In the genomic region with DNA sequence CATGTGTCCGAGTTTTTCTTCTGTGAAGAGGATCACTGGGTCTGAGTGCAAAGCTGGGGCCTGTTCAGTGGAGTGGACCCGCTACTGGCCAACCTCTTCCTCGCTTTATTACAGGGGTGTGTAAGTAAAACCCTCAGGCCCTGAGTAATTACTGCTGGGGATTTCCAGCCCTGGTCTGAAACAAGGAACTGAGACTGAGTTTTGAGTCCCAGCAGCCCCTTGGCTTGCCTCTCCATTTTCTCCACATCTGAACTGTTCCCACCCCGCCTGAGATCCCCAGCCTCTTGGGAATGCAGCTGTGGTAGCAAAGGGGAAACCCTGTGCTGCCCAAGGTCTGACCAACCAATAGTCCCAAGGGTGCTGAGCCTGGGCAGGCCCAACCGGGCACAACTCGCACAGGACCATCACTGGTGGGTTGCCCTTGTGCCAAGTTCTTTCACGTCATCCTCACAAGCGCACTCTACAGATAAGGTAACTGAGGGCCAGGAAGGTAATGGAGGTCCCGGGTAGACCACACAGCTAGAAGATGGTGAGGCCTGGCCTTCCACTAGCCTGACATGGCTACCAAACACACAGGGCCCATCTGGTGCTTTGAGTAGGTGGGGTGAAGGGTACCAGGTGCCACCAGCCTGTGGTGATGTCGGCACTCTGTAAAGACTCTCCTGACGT, we compare ENCODE assay signal across 8 cellular contexts. TPM values are rescaled to one million over a fixed set of nuclear protein-coding genes. Genes with fewer than 3 reads are reported as not detected.
DNase-seq lines count a peak whose midpoint lies in the region; ATAC-seq, FAIRE-seq and TF ChIP-seq lines count a peak whose summit lies in the region.

No MANE protein-coding gene starts in this region.

- no peaks in the 10 kb centered on the region for H3K27me3 Mint-ChIP-seq in endodermal cell (ENCODE audit: insufficient read depth)

- in situ Hi-C loops in GM13976 (cut with MboI; ENCODE audit: low sequenced_read_pairs, unreplicated experiment): no loop called here

- H2AFZ ChIP-seq in OCI-LY7 (ENCODE audit: low read length): no peak overlapping the region

- H3K27me3 ChIP-seq in endodermal cell (ENCODE audit: control insufficient read depth, insufficient read depth, low read length, poor library complexity, severe bottlenecking) (no peaks in the 10 kb centered on the region), stomach (no peaks in the 10 kb centered on the region)

- ATAC-seq in GM21825 (IDR thresholded peaks at IDR 0.05; ENCODE audit: unreplicated experiment): peak; percentile 22

- no peaks in the 10 kb centered on the region for H3K9me3 ChIP-seq in OCI-LY7 (ENCODE audit: low read length)
- H3K9me3 ChIP-seq in endodermal cell (ENCODE audit: control insufficient read depth, low read length): no peaks in the 10 kb centered on the region
- no peaks in the 10 kb centered on the region for H3K9me3 ChIP-seq in stomach

- 0 out of 2 replicates have a peak, but pooled peaks cover 5% of the 10 kb centered on the region for H4K20me1 ChIP-seq in OCI-LY7 (ENCODE audit: insufficient read depth, low read length)

- no peaks in the 10 kb centered on the region for H3K36me3 Mint-ChIP-seq in endodermal cell (ENCODE audit: low read depth)

- H3K4me2 ChIP-seq in OCI-LY7 (ENCODE audit: low read length): peak overlapping the region; percentile 97

- H3K4me3 Mint-ChIP-seq in endodermal cell: no peak overlapping the region

- peaks cover 50% of the 10 kb centered on the region for H3K4me1 Mint-ChIP-seq in endodermal cell

- H3K4me3 ChIP-seq in OCI-LY7 (ENCODE audit: low read depth, low read length, poor library complexity, severe bottlenecking): peak overlapping the region; percentile 73
- H3K4me3 ChIP-seq in endodermal cell (ENCODE audit: low read length): no peak overlapping the region
- no peak overlapping the region for H3K4me3 ChIP-seq in stomach

- CTCF ChIA-PET in OCI-LY7 (lab: Charles Lee; ENCODE audit: unreplicated experiment): interaction anchor here (0.5 to 0.6 kb wide), 2 partner anchors 11 to 43 kb away, joined by 3 to 4 read pairs; no protein-coding TSS in a partner anchor

- H3K9ac ChIP-seq in endodermal cell (ENCODE audit: extremely low read depth, low read length, poor library complexity, severe bottlenecking): no peak overlapping the region

- H3K27ac ChIP-seq in OCI-LY7 (ENCODE audit: low read depth, low read length, poor library complexity, severe bottlenecking) (peak overlapping the region; percentile 97), endodermal cell (ENCODE audit: low read depth, low read length) (no peak overlapping the region), stomach (peak overlapping the region; percentile 31 to 77 (median 69))

- WGBS in endodermal cell (ENCODE audit: insufficient coverage in 1 of 2, insufficient read length in 1 of 2), 2 experiments: 96 to 97% methylated on average over 11 of the region's 11 CpGs
- 69 to 89% (median 80%) methylated on average over 5 to 11 of the region's 11 CpGs for WGBS in stomach, 5 donors

- peak overlapping the region; percentile 87 for H3K27ac Mint-ChIP-seq in endodermal cell

- FAIRE-seq in RCC 7860 (lab: Jason Lieb, UNC): no peak

- intact Hi-C loops in OCI-LY7 (cut with micrococcal nuclease; ENCODE audit: unreplicated experiment) (loop anchor here (2.0 to 5.0 kb wide), 4 partner anchors 44 to 509 kb away; a partner anchor contains a TSS), stomach (cut with DNase I; ENCODE audit: low total_unique reads) (no loop called here)

- no peak for TF ChIP-seq POLR2A in stomach (IDR thresholded peaks at IDR 0.05)

- peaks cover 97% of the 10 kb centered on the region for H3K4me1 ChIP-seq in OCI-LY7 (ENCODE audit: insufficient read depth, low read length, poor library complexity, severe bottlenecking)
- H3K4me1 ChIP-seq in endodermal cell (ENCODE audit: control insufficient read depth, insufficient read depth, low read length): peaks cover 27% of the 10 kb centered on the region
- H3K4me1 ChIP-seq in stomach: peaks cover 74 to 99% (median 88%) of the 10 kb centered on the region in 4 donors

- H3K9me2 ChIP-seq in OCI-LY7 (ENCODE audit: insufficient read depth, low read length): no peaks in the 10 kb centered on the region

- no peak for TF ChIP-seq CTCF in GM13976 (IDR thresholded peaks at IDR 0.05; ENCODE audit: borderline replicate concordance, control extremely low read depth, extremely low read depth, insufficient read depth, missing control alignments)
- no peak for TF ChIP-seq CTCF in OCI-LY7 (conservative IDR thresholded peaks at IDR 0.05; ENCODE audit: low read length)
- TF ChIP-seq CTCF in endodermal cell (conservative IDR thresholded peaks at IDR 0.05): no peak
- no peak for TF ChIP-seq CTCF in stomach (IDR thresholded peaks at IDR 0.05)

- TF ChIP-seq EP300 in stomach (IDR thresholded peaks at IDR 0.05): no peak

- H3K79me2 ChIP-seq in OCI-LY7 (ENCODE audit: insufficient read depth, low read depth, low read length): peaks cover 91% of the 10 kb centered on the region

- peaks cover 19% of the 10 kb centered on the region; the same call in 1 of the 2 replicates for H3K36me3 ChIP-seq in OCI-LY7 (ENCODE audit: insufficient read depth, low read length)
- H3K36me3 ChIP-seq in endodermal cell (ENCODE audit: control insufficient read depth, insufficient read depth, low read length): no peaks in the 10 kb centered on the region
- no peaks in the 10 kb centered on the region for H3K36me3 ChIP-seq in stomach

- BruUV-seq in OCI-LY7 (replicated peaks; lab: Mats Ljungman, UMichigan): no TSS peak

- DNase-seq in GM13976 (ENCODE audit: low spot score) (peak; percentile 81), OCI-LY7 (ENCODE audit: low spot score) (peak; percentile 85), endodermal cell (no peak), stomach (no peak), inferior parietal cortex (ENCODE audit: extremely low spot score) (no peak), RCC 7860 (ENCODE audit: low spot score) (no peak), SW480 (ENCODE audit: low spot score) (no peak)

- POLR2A ChIA-PET in OCI-LY7 (lab: Charles Lee): interaction anchor here (0.8 to 3.0 kb wide), 6 partner anchors 12 to 39 kb away, joined by 3 to 18 read pairs (median 3); no protein-coding TSS in a partner anchor

- no peaks in the 10 kb centered on the region for H3K9me3 Mint-ChIP-seq in endodermal cell

RNA-seq across cellular contexts. Expression of a gene that starts 13.7 kb away (rescaled TPM):
- total RNA-seq in OCI-LY7 (2014; rRNA removed; shearing (Covaris generic)): 17.3 and 21.1 TPM in 2 replicates
- total RNA-seq in OCI-LY7 (2022) (37.2 and 41.2 TPM in 2 replicates), endodermal cell (10 to 100 TPM; 26.6 to 30.6 TPM), stomach (10 to 100 TPM; 18.3 to 63.7 (median 52.5) TPM)
- polyA plus RNA-seq in endodermal cell (2013, experiment 1 of 2): 24.8 TPM
- polyA plus RNA-seq in endodermal cell (2013, experiment 2 of 2): 25.5 TPM
- polyA plus RNA-seq in stomach: 10 to 100 TPM; 16.2 to 21.7 (median 16.8) TPM

RNA-seq across cellular contexts. Expression of a gene that starts 42.1 kb away (rescaled TPM):
- total RNA-seq in OCI-LY7 (2014; rRNA removed; shearing (Covaris generic)): 17.2 and 19.4 TPM in 2 replicates
- 26.8 and 27.1 TPM in 2 replicates for total RNA-seq in OCI-LY7 (2022)
- 10 to 100 TPM; 10.8 to 11.8 TPM for total RNA-seq in endodermal cell
- 6.3 TPM for polyA plus RNA-seq in endodermal cell (2013, experiment 1 of 2)
- 7.2 TPM for polyA plus RNA-seq in endodermal cell (2013, experiment 2 of 2)
- total RNA-seq in stomach: 10 to 100 TPM in 2 of 5 donors, 1 to 10 TPM in 2, under 1 TPM in 1; 0.58 to 41.7 (median 6.2) TPM
- polyA plus RNA-seq in stomach: 1 to 10 TPM; 2.9 to 4.8 (median 3.8) TPM

RNA-seq across cellular contexts. Expression of a gene that starts 43.7 kb away (rescaled TPM):
- 14.6 and 15.6 TPM in 2 replicates for total RNA-seq in OCI-LY7 (2014; rRNA removed; shearing (Covaris generic))
- 87.1 and 87.2 TPM in 2 replicates for total RNA-seq in OCI-LY7 (2022)
- 10 to 100 TPM; 69.5 to 71.5 TPM for total RNA-seq in endodermal cell
- 57.2 TPM for polyA plus RNA-seq in endodermal cell (2013, experiment 1 of 2)
- polyA plus RNA-seq in endodermal cell (2013, experiment 2 of 2): 47.1 TPM
- 10 to 100 TPM in 2 of 5 donors, 1 to 10 TPM in 3; 3.5 to 64.7 (median 9.0) TPM for total RNA-seq in stomach
- polyA plus RNA-seq in stomach: 10 to 100 TPM; 11.5 to 15.8 (median 11.6) TPM

Comparison
In these comparisons a context has a peak if more than half of its experiments do, and no peak if none do; other contexts are left out.
1. DNase-seq: peak in GM13976 (single experiment) and OCI-LY7 (single experiment); none in endodermal cell (single experiment), stomach (single experiment), inferior parietal cortex (single experiment), RCC 7860 (single experiment) and SW480 (single experiment).